ENCODE assay signal across 8 cellular contexts in genomic region chr15:56918907-56919707, GRCh38. TPM values are rescaled to one million over a fixed set of nuclear protein-coding genes. Genes with fewer than 3 reads are reported as not detected.
DNase-seq lines count a peak whose midpoint lies in the region; ATAC-seq and TF ChIP-seq lines count a peak whose summit lies in the region.

No MANE protein-coding gene starts in this region.

- intact Hi-C loops in heart right ventricle (cut with DNase I) (loop anchor here in 9 of 10 donors (1.0 to 10.0 kb wide), 10 partner anchors 30 to 386 kb away; no protein-coding TSS in a partner anchor), psoas muscle (cut with DNase I) (loop anchor here (1.0 to 10.0 kb wide), 6 partner anchors 30 to 386 kb away; no protein-coding TSS in a partner anchor), vagina (cut with DNase I) (loop anchor here (1.0 to 10.0 kb wide), 3 partner anchors 32 to 216 kb away; partner anchors contain the start of gene ZNF280D)

- ATAC-seq in GM19328 (IDR thresholded peaks at IDR 0.05; ENCODE audit: unreplicated experiment), result peak; percentile 18
- ATAC-seq in HG03460 (IDR thresholded peaks at IDR 0.05; ENCODE audit: unreplicated experiment), result peak; percentile 20
- peak; percentile 45 for ATAC-seq in SK-N-SH treated with all-trans-retinoic acid at 6 μM for 48 hours
- peak in 6 of 8 donors; percentile 9 to 57 (median 44) for ATAC-seq in heart right ventricle
- peak; percentile 57 to 65 (median 64) for ATAC-seq in psoas muscle

- H3K9me3 ChIP-seq in heart right ventricle (no peaks in the 10 kb centered on the region), psoas muscle (no peaks in the 10 kb centered on the region), vagina (no peaks in the 10 kb centered on the region)

- DNase-seq in CD1c-positive myeloid dendritic cell (ENCODE audit: extremely low spot score) (peak; percentile 60), heart right ventricle (peak; percentile 36 to 53), psoas muscle (peak; percentile 71 to 81), vagina (ENCODE audit: extremely low spot score in 2 of 2) (no peak)

- WGBS in adipose tissue, 3 donors, result 0 to 1% (median 0%) methylated on average over 97 to 114 of the region's 114 CpGs
- 0 to 1% methylated on average over 95 to 114 of the region's 114 CpGs for WGBS in heart right ventricle, 2 donors
- WGBS in psoas muscle, 3 donors, result 0 to 1% (median 0%) methylated on average over 66 to 114 of the region's 114 CpGs

- TF ChIP-seq CTCF in heart right ventricle (IDR thresholded peaks at IDR 0.05) (no peak), psoas muscle (IDR thresholded peaks at IDR 0.05) (no peak), vagina (IDR thresholded peaks at IDR 0.05) (no peak)

- peak overlapping the region; percentile 84 for H3K27ac ChIP-seq in adipose tissue (ENCODE audit: low read depth, low read length)
- peak overlapping the region; percentile 93 to 98 (median 98) for H3K27ac ChIP-seq in heart right ventricle
- peak overlapping the region; percentile 90 for H3K27ac ChIP-seq in psoas muscle
- peak overlapping the region; percentile 96 for H3K27ac ChIP-seq in vagina

- H3K36me3 ChIP-seq in heart right ventricle, result peaks cover 0 to 31% (median 0%) of the 10 kb centered on the region in 9 donors
- peaks cover 0 to 18% of the 10 kb centered on the region in 2 donors for H3K36me3 ChIP-seq in psoas muscle (ENCODE audit: insufficient read depth in 1 of 2, low read depth in 1 of 2)
- H3K36me3 ChIP-seq in vagina, result no peaks in the 10 kb centered on the region

- H3K4me3 ChIP-seq in heart right ventricle, result peak overlapping the region; percentile 84 to 97 (median 91)
- peak overlapping the region; percentile 93 for H3K4me3 ChIP-seq in psoas muscle
- H3K4me3 ChIP-seq in vagina, result peak overlapping the region; percentile 69 to 80

- no peaks in the 10 kb centered on the region for H3K27me3 ChIP-seq in heart right ventricle
- no peaks in the 10 kb centered on the region for H3K27me3 ChIP-seq in psoas muscle (ENCODE audit: insufficient read depth in 3 of 3, low read length in 2 of 3)
- no peaks in the 10 kb centered on the region for H3K27me3 ChIP-seq in vagina

- H3K4me1 ChIP-seq in heart right ventricle (peaks cover 3 to 68% (median 60%) of the 10 kb centered on the region in 9 donors), psoas muscle (peaks cover 32% of the 10 kb centered on the region), vagina (peaks cover 61% of the 10 kb centered on the region)

- TF ChIP-seq POLR2A in vagina (IDR thresholded peaks at IDR 0.05), result no peak

TF ChIP-seq in SK-N-SH treated with all-trans-retinoic acid at 6 μM for 48 hours, 23 proteins besides CTCF, POLR2A, EP300 and RAD21:
- TF ChIP-seq BACH2 (CRISPR knock-in tag; IDR thresholded peaks at IDR 0.05; ENCODE audit: borderline replicate concordance) (no peak), CREB5 (CRISPR knock-in tag; IDR thresholded peaks at IDR 0.05; ENCODE audit: low read depth) (no peak), ZFP30 (CRISPR knock-in tag; IDR thresholded peaks at IDR 0.05) (no peak), OSR1 (CRISPR knock-in tag; IDR thresholded peaks at IDR 0.05) (no peak), SNAI2 (CRISPR knock-in tag; IDR thresholded peaks at IDR 0.05) (no peak), PPARA (CRISPR knock-in tag; IDR thresholded peaks at IDR 0.05; ENCODE audit: borderline replicate concordance) (no peak)

RNA-seq across cellular contexts. Expression of gene TCF12, which starts 0.7 kb away (rescaled TPM):
- polyA plus RNA-seq in adipose tissue (10 to 100 TPM in 2 of 3 donors, 1 to 10 TPM in 1; 8.2 to 20.1 (median 16.6) TPM), heart right ventricle (10 to 100 TPM in 1 of 2 donors, 1 to 10 TPM in 1; 8.7 to 11.7 TPM), psoas muscle (10 to 100 TPM; 10.5 to 20.0 (median 10.7) TPM)
- total RNA-seq in heart right ventricle (10 to 100 TPM; 29.2 to 55.7 (median 39.4) TPM), psoas muscle (10 to 100 TPM; 30.5 to 53.1 (median 44.8) TPM), vagina (138 TPM)

Comparison
In these comparisons a context has a peak if more than half of its experiments do, and no peak if none do; other contexts are left out.
1. DNase-seq: peak in CD1c-positive myeloid dendritic cell (single experiment), heart right ventricle (2 of 2) and psoas muscle (2 of 2); none in vagina (0 of 2).
2. Peak in every context shown above with its lines, with median percentiles within 50 percentile points of each other: ATAC-seq, H3K27ac ChIP-seq and H3K4me3 ChIP-seq.